ENCODE assay signal across 14 cellular contexts in the genomic region with DNA sequence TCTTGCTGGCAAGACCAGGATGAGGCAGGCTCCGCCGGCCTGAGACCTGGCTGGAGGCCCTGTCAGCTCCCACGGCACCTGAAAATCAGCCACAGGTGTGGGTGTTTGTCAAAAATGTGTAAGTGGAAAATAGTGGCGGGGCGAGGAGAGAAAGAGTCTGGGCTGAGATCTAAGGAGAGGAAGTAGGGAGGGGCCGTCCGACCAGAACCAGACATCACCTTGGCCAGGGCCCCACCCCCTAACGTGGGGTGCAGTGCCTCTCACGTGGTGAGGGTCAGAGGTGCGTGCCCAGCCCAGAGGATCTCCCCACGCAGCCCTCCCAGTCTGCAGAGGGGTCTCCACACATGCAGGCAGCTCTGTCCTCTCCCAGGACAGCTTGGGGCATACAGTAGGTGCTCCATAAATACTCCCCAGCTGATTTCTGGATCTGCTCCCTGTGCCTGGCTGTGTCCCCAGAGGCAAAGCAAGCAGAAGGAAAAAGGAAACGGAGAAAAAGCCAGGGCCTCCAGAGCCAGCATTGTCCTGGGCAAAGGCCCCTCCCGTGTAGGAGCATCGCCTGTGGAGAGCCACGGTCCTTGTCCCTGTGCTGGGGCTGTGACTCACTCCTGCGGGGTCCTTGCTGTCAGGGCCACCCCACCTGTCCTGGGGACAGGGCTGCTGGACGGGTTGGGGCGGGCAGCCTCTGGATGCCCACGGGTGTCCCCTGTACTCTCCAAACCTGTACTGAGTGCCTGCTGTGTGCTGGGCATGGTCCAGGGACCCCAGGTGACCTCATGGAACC. TPM values are rescaled to one million over a fixed set of nuclear protein-coding genes. Genes with fewer than 3 reads are reported as not detected.
DNase-seq lines count a peak whose midpoint lies in the region; ATAC-seq and TF ChIP-seq lines count a peak whose summit lies in the region.
"Had no signal": no experiment of that assay in that cellular context is flagged by ENCODE, and none has a peak within 500 bp of the region (broad histone marks: within the 10 kb centered on the region; RNA-seq: fewer than 3 reads in every experiment).

No MANE protein-coding gene starts in this region.

- H2BK15ac ChIP-seq in neuronal stem cell (ENCODE audit: low read length) = no peak overlapping the region

- H3K4me3 ChIP-seq in neuronal stem cell (ENCODE audit: low read length in 2 of 2) = no peak overlapping the region
- H3K4me3 ChIP-seq: ascending aorta, SK-N-MC had no signal

- CTCF ChIA-PET in CD4-positive, alpha-beta T cell (lab: Charles Lee) = no interaction called here

- H3K4ac ChIP-seq in neuronal stem cell (ENCODE audit: low read length) = no peak overlapping the region

- H3K4me3 Mint-ChIP-seq in CD4-positive, alpha-beta T cell = peak overlapping the region; percentile 65
- H3K4me3 Mint-ChIP-seq: mesothelial cell of epicardium had no signal

- WGBS in neuronal stem cell (ENCODE audit: extremely low coverage in 2 of 2, insufficient read length in 2 of 2, insufficient replicate concordance in 1 of 2), 2 donors = no CpG with 5 or more reads among the region's 19 CpGs

- H3K27ac Mint-ChIP-seq in CD4-positive, alpha-beta T cell = peak overlapping the region; percentile 92
- H3K27ac Mint-ChIP-seq: mesothelial cell of epicardium had no signal

- peak in 8 of 10 experiments; percentile 21 to 62 (median 46) for DNase-seq in CD4-positive, alpha-beta T cell
- DNase-seq in T-helper 9 cell = peak; percentile 45
- peak; percentile 83 for DNase-seq in activated effector memory CD4-positive, alpha-beta T cell treated with anti-CD3 and anti-CD28 coated beads, Interleukin-2, amount 50 U/mL, for 16 hours
- no peak for DNase-seq in neuronal stem cell (ENCODE audit: low spot score)
- no peak for DNase-seq in Kasumi-1 (lab: John Stamatoyannopoulos, UW)
- DNase-seq in GM03348 (ENCODE audit: low spot score) = no peak
- DNase-seq in NCI-H2081 (lab: John Stamatoyannopoulos, UW) = no peak
- DNase-seq: Karpas-422, NCI-H2081 treated with DMSO at 0.1 percent for 48 hours had no signal

- H3K36me3 Mint-ChIP-seq in CD4-positive, alpha-beta T cell (ENCODE audit: low read depth) = peaks cover 4% of the 10 kb centered on the region
- H3K36me3 Mint-ChIP-seq: mesothelial cell of epicardium had no signal

- no peaks in the 10 kb centered on the region for H3K9me3 Mint-ChIP-seq in CD4-positive, alpha-beta T cell
- H3K9me3 Mint-ChIP-seq: mesothelial cell of epicardium had no signal

- H3K27me3 ChIP-seq in CD4-positive, alpha-beta T cell (ENCODE audit: control insufficient read depth, insufficient read depth, low read length) = no peaks in the 10 kb centered on the region
- no peaks in the 10 kb centered on the region for H3K27me3 ChIP-seq in neuronal stem cell (ENCODE audit: control insufficient read depth in 3 of 3, insufficient read depth in 3 of 3, low read depth in 1 of 3, low read length in 3 of 3)
- H3K27me3 ChIP-seq: ascending aorta had no signal

- no peak overlapping the region for H2BK5ac ChIP-seq in neuronal stem cell (ENCODE audit: low read length)

- H3K9ac ChIP-seq in neuronal stem cell (ENCODE audit: low read depth, low read length, poor library complexity) = peak overlapping the region; percentile 34
- H3K9ac ChIP-seq: parathyroid adenoma had no signal

- H4K8ac ChIP-seq in neuronal stem cell (ENCODE audit: low read depth, low read length) = no peak overlapping the region

- ATAC-seq in CD4-positive, alpha-beta T cell (ENCODE audit: poor library complexity) = peak; percentile 41
- ATAC-seq in GM18873 (IDR thresholded peaks at IDR 0.05; ENCODE audit: low FRiP score, unreplicated experiment) = no peak

- H2AFZ ChIP-seq in neuronal stem cell (ENCODE audit: low read length) = no peak overlapping the region
- H2AFZ ChIP-seq: parathyroid adenoma had no signal

- H3K79me1 ChIP-seq in neuronal stem cell (ENCODE audit: low read depth, low read length) = peaks cover 6% of the 10 kb centered on the region

- intact Hi-C loops in CD4-positive, alpha-beta T cell (cut with DNase I, micrococcal nuclease) = loop anchor here in 1 of 2 experiments (1.0 kb wide), 1 partner anchor 14 kb away; no protein-coding TSS in a partner anchor

- H3K18ac ChIP-seq in neuronal stem cell (ENCODE audit: low read length) = no peak overlapping the region

- TF ChIP-seq CTCF in CD4-positive, alpha-beta T cell (IDR thresholded peaks at IDR 0.05) = no peak

- H2BK12ac ChIP-seq in neuronal stem cell (ENCODE audit: low read length) = no peak overlapping the region

- peaks cover 7 to 8% of the 10 kb centered on the region in 2 donors for H3K4me1 ChIP-seq in neuronal stem cell (ENCODE audit: control insufficient read depth in 2 of 2, insufficient read depth in 1 of 2, low read depth in 1 of 2, low read length in 2 of 2)
- H3K4me1 ChIP-seq: parathyroid adenoma had no signal

- H3K4me2 ChIP-seq in neuronal stem cell (ENCODE audit: insufficient read depth, low read length, poor library complexity, severe bottlenecking) = no peak overlapping the region

- no peak overlapping the region for H4K91ac ChIP-seq in neuronal stem cell (ENCODE audit: low read depth, low read length, poor library complexity)

- no peak overlapping the region for H3K14ac ChIP-seq in neuronal stem cell (ENCODE audit: low read length)

- H2AK5ac ChIP-seq in neuronal stem cell (ENCODE audit: low read depth, low read length) = peak overlapping the region; percentile 74

- H3K36me3 ChIP-seq in neuronal stem cell (replicated peaks in 1 of 2; ENCODE audit: control insufficient read depth in 2 of 2, insufficient read depth in 2 of 2, low read length in 2 of 2) = no peaks in the 10 kb centered on the region
- H3K36me3 ChIP-seq: ascending aorta had no signal

- no peaks in the 10 kb centered on the region for H3K27me3 Mint-ChIP-seq in CD4-positive, alpha-beta T cell

- no peaks in the 10 kb centered on the region for H3K9me3 ChIP-seq in CD4-positive, alpha-beta T cell (ENCODE audit: control insufficient read depth, low read length)
- H3K9me3 ChIP-seq in neuronal stem cell (replicated peaks in 1 of 2; ENCODE audit: control insufficient read depth in 2 of 2, insufficient read depth in 1 of 2, low read depth in 1 of 2, low read length in 2 of 2) = no peaks in the 10 kb centered on the region
- H3K9me3 ChIP-seq: ascending aorta had no signal

- H3K4me1 Mint-ChIP-seq in CD4-positive, alpha-beta T cell (ENCODE audit: low read depth) = peaks cover 62% of the 10 kb centered on the region

- peak overlapping the region; percentile 24 for H3K27ac ChIP-seq in CD4-positive, alpha-beta T cell (ENCODE audit: low read depth, low read length)
- H3K27ac ChIP-seq in neuronal stem cell (replicated peaks; ENCODE audit: low read length) = no peak overlapping the region
- H3K27ac ChIP-seq: ascending aorta, parathyroid adenoma, SK-N-MC had no signal

- POLR2A ChIA-PET in CD4-positive, alpha-beta T cell (lab: Charles Lee) = interaction anchor here (1.0 to 1.7 kb wide), 2 partner anchors 15 to 100 kb away, joined by 3 to 7 read pairs; no protein-coding TSS in a partner anchor

- H2BK120ac ChIP-seq in neuronal stem cell (ENCODE audit: low read depth, low read length) = no peak overlapping the region

- H3K23ac ChIP-seq in neuronal stem cell (ENCODE audit: low read depth, low read length, poor library complexity) = no peak overlapping the region

RNA-seq across cellular contexts. Expression of gene ZFPM1, which starts 16.7 kb away (rescaled TPM):
- 10 to 100 TPM; 22.8 to 24.2 TPM for total RNA-seq in CD4-positive, alpha-beta T cell
- polyA plus RNA-seq in neuronal stem cell (2013, experiment 1 of 2) = 3.8 TPM
- 4.0 TPM for polyA plus RNA-seq in neuronal stem cell (2013, experiment 2 of 2)

Comparison
In these comparisons a context has a peak if more than half of its experiments do, and no peak if none do; other contexts are left out.
1. DNase-seq: peak in CD4-positive, alpha-beta T cell (8 of 10), T-helper 9 cell (single experiment) and activated effector memory CD4-positive, alpha-beta T cell treated with anti-CD3 and anti-CD28 coated beads, Interleukin-2, amount 50 U/mL, for 16 hours (single experiment); none in neuronal stem cell (single experiment), Kasumi-1 (0 of 2), GM03348 (single experiment) and NCI-H2081 (0 of 2).